ENCODE assay signal across 2 cellular contexts in the genomic region with DNA sequence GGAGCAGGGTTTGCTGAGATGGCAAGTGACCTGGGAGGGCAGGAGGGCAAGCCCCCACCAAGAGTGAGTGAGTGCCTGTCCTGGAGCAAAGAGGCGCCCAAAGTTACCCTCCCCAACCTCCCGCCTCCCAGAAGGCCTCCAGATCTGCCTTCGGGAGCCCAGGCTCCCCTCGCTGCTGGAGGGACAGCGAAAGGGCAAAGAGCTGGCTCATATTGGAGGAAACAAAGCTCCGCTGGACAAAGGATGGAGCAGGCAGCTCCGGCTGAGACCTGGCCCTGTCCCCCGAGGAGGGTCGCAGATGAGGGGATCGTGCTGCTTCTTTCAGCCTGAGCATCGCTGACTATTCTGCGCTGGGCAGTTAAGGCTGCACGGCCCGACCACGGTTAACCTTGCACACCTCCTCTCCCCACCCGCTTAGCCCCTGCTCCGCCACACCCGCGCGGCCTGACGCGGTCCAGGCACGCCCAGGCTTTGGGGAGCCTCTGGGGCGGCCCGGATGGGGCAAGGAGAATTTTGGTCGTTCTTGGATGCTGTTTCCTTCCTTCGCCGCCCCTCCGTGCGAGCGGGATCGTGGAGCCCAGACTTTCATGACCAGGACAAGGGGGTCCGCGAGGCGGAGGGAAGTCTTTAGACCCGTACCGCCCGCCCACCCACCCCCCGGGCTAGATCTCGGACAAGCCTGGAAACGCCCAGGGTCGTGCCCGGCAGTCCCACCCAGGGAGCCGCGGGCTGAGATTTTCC.
TF ChIP-seq lines count a peak whose summit lies in the region.

No MANE protein-coding gene starts in this region.

TF ChIP-seq in SK-N-SH, 30 proteins besides CTCF, POLR2A, EP300 and RAD21 (continued from another document):
- TF ChIP-seq ZBTB33 (IDR thresholded peaks at IDR 0.05; ENCODE audit: borderline replicate concordance, low read depth) (no peak), CHD2 (IDR thresholded peaks at IDR 0.05; ENCODE audit: low read length, partially characterized antibody) (no peak), TEAD4 (IDR thresholded peaks at IDR 0.05; ENCODE audit: borderline replicate concordance, insufficient read depth) (no peak), ELF1 (IDR thresholded peaks at IDR 0.05) (no peak), EZH2phosphoT487 (IDR thresholded peaks at IDR 0.05; ENCODE audit: borderline replicate concordance, low read depth) (no peak), USF1 (IDR thresholded peaks at IDR 0.05; ENCODE audit: borderline replicate concordance, low read depth) (no peak), POLR2AphosphoS5 (IDR thresholded peaks at IDR 0.05; ENCODE audit: low read depth, low read length) (no peak)

TF ChIP-seq in SK-N-SH treated with all-trans-retinoic acid at 6 μM for 48 hours, 23 proteins besides CTCF, POLR2A, EP300 and RAD21 (continued from another document):
- TF ChIP-seq PATZ1 (CRISPR knock-in tag; IDR thresholded peaks at IDR 0.05; ENCODE audit: borderline replicate concordance): no peak
- TF ChIP-seq RARB (CRISPR knock-in tag; IDR thresholded peaks at IDR 0.05): no peak
- TF ChIP-seq ZNF70 (CRISPR knock-in tag; IDR thresholded peaks at IDR 0.05): no peak
- TF ChIP-seq ESRRG (CRISPR knock-in tag; IDR thresholded peaks at IDR 0.05): no peak
- TF ChIP-seq ZFP30 (CRISPR knock-in tag; IDR thresholded peaks at IDR 0.05): no peak
- TF ChIP-seq GLIS3 (CRISPR knock-in tag; IDR thresholded peaks at IDR 0.05): no peak
- no peak for TF ChIP-seq TCF4 (CRISPR knock-in tag; IDR thresholded peaks at IDR 0.05; ENCODE audit: borderline replicate concordance)
- TF ChIP-seq PPARA (CRISPR knock-in tag; IDR thresholded peaks at IDR 0.05; ENCODE audit: borderline replicate concordance): no peak
- no peak for TF ChIP-seq ZFP3 (CRISPR knock-in tag; IDR thresholded peaks at IDR 0.05)
- no peak for TF ChIP-seq ZNF565 (CRISPR knock-in tag; conservative IDR thresholded peaks at IDR 0.05; ENCODE audit: low read depth)
- no peak for TF ChIP-seq CREB5 (CRISPR knock-in tag; IDR thresholded peaks at IDR 0.05; ENCODE audit: low read depth)
- no peak for TF ChIP-seq CSRNP3 (CRISPR knock-in tag; IDR thresholded peaks at IDR 0.05)
- TF ChIP-seq TOX (CRISPR knock-in tag; IDR thresholded peaks at IDR 0.05; ENCODE audit: borderline replicate concordance): no peak
